Comparison of ENCODE assay signal across 29 cellular contexts in genomic region chr15:68083463-68083862, GRCh38.
"Had no signal": no experiment of that assay in that cellular context is flagged by ENCODE, and none has a peak within 500 bp of the region (broad histone marks: within the 10 kb centered on the region; RNA-seq: fewer than 3 reads in every experiment).

No MANE protein-coding gene starts in this region.

- H3K9me3 Mint-ChIP-seq: immature natural killer cell; mesothelial cell of epicardium; naive B cell; natural killer cell; nephron progenitor cell; neural progenitor cell; stimulated activated effector memory CD8-positive, alpha-beta T cell treated with anti-CD3 and anti-CD28 coated beads, Interleukin-12 subunit alpha, Interleukin-12 subunit beta, amount 100 ng/mL, for 72 hours; stimulated activated naive CD8-positive, alpha-beta T cell treated with anti-CD3 and anti-CD28 coated beads, Interleukin-15, Interleukin-2, amounts not matched to agents 100 ng/mL and 50 ng/mL, for 24 hours had no signal

- H3K27ac ChIP-seq: lower lobe of right lung, pancreas, prostate gland, sigmoid colon, spleen, suprapubic skin, thoracic aorta, tibial artery, upper lobe of right lung had no signal

- H3K27me3 Mint-ChIP-seq: naive B cell; stimulated activated naive CD8-positive, alpha-beta T cell treated with anti-CD3 and anti-CD28 coated beads, Interleukin-15, Interleukin-2, amounts not matched to agents 100 ng/mL and 50 ng/mL, for 24 hours had no signal

- H3K9me3 ChIP-seq: left lung, lower lobe of right lung, pancreas, prostate gland, sigmoid colon, spleen, suprapubic skin, thoracic aorta, tibial artery, upper lobe of right lung had no signal

- H2AFZ ChIP-seq: neural progenitor cell had no signal

- H3K27me3 ChIP-seq: left lung, neural progenitor cell, pancreas, sigmoid colon, spleen, suprapubic skin, tibial artery, upper lobe of right lung had no signal

- H3K36me3 Mint-ChIP-seq: naive B cell, natural killer cell had no signal

- DNase-seq: hypothalamus; immature natural killer cell; kidney; left colon; left lung; lower lobe of right lung; mammary epithelial cell; mesendoderm; naive B cell; natural killer cell; nephron progenitor cell; pancreas; posterior cingulate gyrus; retina; right cardiac atrium; sigmoid colon; small intestine; spleen; stimulated activated CD4-positive, alpha-beta T cell treated with anti-CD3 and anti-CD28 coated beads, Interleukin-4, amount 100 ng/mL, for 24 hours; stimulated activated naive CD4-positive, alpha-beta T cell; tibial artery; upper lobe of right lung had no signal

- H3K9ac ChIP-seq: neural progenitor cell had no signal

- H3K4me3 ChIP-seq: left lung, lower lobe of right lung, neural progenitor cell, pancreas, prostate gland, sigmoid colon, spleen, suprapubic skin, thoracic aorta, tibial artery, upper lobe of right lung had no signal

- H3K36me3 ChIP-seq: pancreas, prostate gland had no signal

- H3K27ac Mint-ChIP-seq: nephron progenitor cell; neural progenitor cell; stimulated activated effector memory CD8-positive, alpha-beta T cell treated with anti-CD3 and anti-CD28 coated beads, Interleukin-12 subunit alpha, Interleukin-12 subunit beta, amount 100 ng/mL, for 72 hours had no signal

- H3K4me3 Mint-ChIP-seq: immature natural killer cell; mesothelial cell of epicardium; naive B cell; natural killer cell; nephron progenitor cell; neural progenitor cell; stimulated activated effector memory CD8-positive, alpha-beta T cell treated with anti-CD3 and anti-CD28 coated beads, Interleukin-12 subunit alpha, Interleukin-12 subunit beta, amount 100 ng/mL, for 72 hours; stimulated activated naive CD8-positive, alpha-beta T cell treated with anti-CD3 and anti-CD28 coated beads, Interleukin-15, Interleukin-2, amounts not matched to agents 100 ng/mL and 50 ng/mL, for 24 hours had no signal
